Comparison of ENCODE assay signal across 23 cellular contexts in genomic region chr4:45484740-45485139, GRCh38.
"Had no signal": no experiment of that assay in that cellular context is flagged by ENCODE, and none has a peak within 500 bp of the region (broad histone marks: within the 10 kb centered on the region; RNA-seq: fewer than 3 reads in every experiment).

No MANE protein-coding gene starts in this region.

- H3K4me3 ChIP-seq: K562 had no signal

- H3K27ac ChIP-seq: HL-60, KMS-11, RWPE1 had no signal

- DNase-seq: Kasumi-1, MM.1S, NCI-H1092 treated with DMSO at 0.1 percent for 48 hours, NCI-H1436, NCI-H187, NCI-H2029, NCI-H2081 treated with DMSO at 0.1 percent for 48 hours, NCI-H2171, NCI-H345, NCI-H446 treated with DMSO at 0.1 percent for 48 hours, NCI-H510A treated with DMSO at 0.1 percent for 48 hours, NCI-H526, PC-3, SHP77, SK-N-SH, SW 1271, T-cell had no signal

- FAIRE-seq: HTR-8/SVneo, K562 had no signal

- H3K9me3 ChIP-seq: SK-N-SH had no signal

- ATAC-seq: K562, Panc1, PC-3, T-cell had no signal
